1 cellular context compared by ENCODE assay signal in the genomic region with DNA sequence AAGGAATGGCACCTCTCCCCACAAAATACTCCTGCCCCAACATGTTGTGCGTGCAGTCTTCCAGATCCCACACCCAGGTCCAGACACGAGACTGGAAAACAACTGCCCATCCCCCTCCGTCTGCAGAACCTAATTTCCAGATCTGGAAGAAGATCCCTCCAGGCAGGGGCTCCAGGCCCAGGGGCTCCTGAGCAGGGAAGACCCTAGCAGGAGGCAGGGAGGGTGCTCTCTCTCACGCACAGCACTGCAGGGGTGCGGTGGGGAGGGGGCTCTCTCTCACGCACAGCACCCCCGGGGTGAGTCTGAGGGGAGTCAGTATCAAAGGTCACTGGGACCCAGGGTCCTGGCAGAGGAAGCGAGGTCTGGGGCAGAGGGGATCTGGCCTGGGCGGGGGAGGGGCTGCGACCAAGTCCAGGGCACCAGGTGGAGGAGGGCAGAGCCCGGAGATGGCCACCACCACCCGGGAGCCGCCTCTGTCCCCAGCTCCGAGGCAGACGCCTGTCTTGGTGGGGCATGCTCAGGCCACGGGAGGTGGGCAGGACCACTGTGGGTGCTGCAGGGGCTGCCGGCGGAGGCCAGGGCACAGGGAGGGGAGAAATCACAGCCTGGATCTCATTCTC.
TF ChIP-seq lines count a peak whose summit lies in the region.

No MANE protein-coding gene starts in this region.

TF ChIP-seq in HepG2, 621 proteins besides CTCF, POLR2A, EP300 and RAD21:
- no peak for TF ChIP-seq ARNTL (CRISPR knock-in tag; IDR thresholded peaks at IDR 0.05)
- no peak for TF ChIP-seq GFI1 (CRISPR knock-in tag; IDR thresholded peaks at IDR 0.05; ENCODE audit: borderline replicate concordance)
- no peak for TF ChIP-seq ZNF44 (CRISPR knock-in tag; IDR thresholded peaks at IDR 0.05)
- no peak for TF ChIP-seq REXO4 (CRISPR knock-in tag; IDR thresholded peaks at IDR 0.05; ENCODE audit: borderline replicate concordance)
- TF ChIP-seq SUZ12 (IDR thresholded peaks at IDR 0.05; ENCODE audit: low read depth, low read length) = no peak
- TF ChIP-seq ZNF644 (CRISPR knock-in tag; IDR thresholded peaks at IDR 0.05; ENCODE audit: low read depth) = no peak
- TF ChIP-seq NR2C2 (CRISPR knock-in tag; IDR thresholded peaks at IDR 0.05; ENCODE audit: borderline replicate concordance) = no peak
- TF ChIP-seq SRSF1 (optimal IDR thresholded peaks at IDR 0.05; ENCODE audit: low read depth, low read length) = no peak
- TF ChIP-seq, protein P1, sequence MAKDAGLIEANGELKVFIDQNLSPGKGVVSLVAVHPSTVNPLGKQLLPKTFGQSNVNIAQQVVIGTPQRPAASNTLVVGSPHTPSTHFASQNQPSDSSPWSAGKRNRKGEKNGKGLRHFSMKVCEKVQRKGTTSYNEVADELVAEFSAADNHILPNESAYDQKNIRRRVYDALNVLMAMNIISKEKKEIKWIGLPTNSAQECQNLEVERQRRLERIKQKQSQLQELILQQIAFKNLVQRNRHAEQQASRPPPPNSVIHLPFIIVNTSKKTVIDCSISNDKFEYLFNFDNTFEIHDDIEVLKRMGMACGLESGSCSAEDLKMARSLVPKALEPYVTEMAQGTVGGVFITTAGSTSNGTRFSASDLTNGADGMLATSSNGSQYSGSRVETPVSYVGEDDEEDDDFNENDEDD (CRISPR knock-in tag; IDR thresholded peaks at IDR 0.05; ENCODE audit: borderline replicate concordance) = no peak
- TF ChIP-seq TAF15 (IDR thresholded peaks at IDR 0.05; ENCODE audit: low read depth, low read length, poor library complexity, severe bottlenecking) = no peak
- no peak for TF ChIP-seq ZNF780A (CRISPR knock-in tag; IDR thresholded peaks at IDR 0.05)
- no peak for TF ChIP-seq ZFX (CRISPR knock-in tag; IDR thresholded peaks at IDR 0.05; ENCODE audit: low read depth)
- TF ChIP-seq ATF7 (IDR thresholded peaks at IDR 0.05) = no peak
- no peak for TF ChIP-seq ATF7 (CRISPR knock-in tag; IDR thresholded peaks at IDR 0.05)
- TF ChIP-seq HIVEP1 (CRISPR knock-in tag; IDR thresholded peaks at IDR 0.05) = no peak
- no peak for TF ChIP-seq KDM6A (CRISPR knock-in tag; IDR thresholded peaks at IDR 0.05; ENCODE audit: low read depth)
- TF ChIP-seq RFX3 (CRISPR knock-in tag; IDR thresholded peaks at IDR 0.05) = no peak
- no peak for TF ChIP-seq ZNF501 (CRISPR knock-in tag; IDR thresholded peaks at IDR 0.05)
- no peak for TF ChIP-seq ZNF790 (CRISPR knock-in tag; IDR thresholded peaks at IDR 0.05; ENCODE audit: borderline replicate concordance)
- TF ChIP-seq FOSL2 (CRISPR knock-in tag; IDR thresholded peaks at IDR 0.05) = no peak
- no peak for TF ChIP-seq BRD4 (CRISPR knock-in tag; IDR thresholded peaks at IDR 0.05)
